ENCODE assay signal across 7 cellular contexts in genomic region chr18:12309683-12310198, GRCh38. TPM values are rescaled to one million over a fixed set of nuclear protein-coding genes. Genes with fewer than 3 reads are reported as not detected.
DNase-seq lines count a peak whose midpoint lies in the region; ATAC-seq and TF ChIP-seq lines count a peak whose summit lies in the region.

No MANE protein-coding gene starts in this region.

- H3K27ac ChIP-seq in iPS-18a (ENCODE audit: low read length) (no peak overlapping the region), stomach (peak overlapping the region in 4 of 5 donors; percentile 92 to 98 (median 95))

- peaks cover 69% of the 10 kb centered on the region for H3K4me1 Mint-ChIP-seq in HFFc6 (ENCODE audit: low read depth)

- ATAC-seq in GM18517 (IDR thresholded peaks at IDR 0.05; ENCODE audit: unreplicated experiment) = no peak

- H3K36me3 Mint-ChIP-seq in HFFc6 (ENCODE audit: low read depth) = peaks cover 57% of the 10 kb centered on the region

- in situ Hi-C loops in G401 (cut with HindIII; ENCODE audit: low sequenced_read_pairs) = no loop called here

- 49 to 64% (median 58%) methylated on average over 6 to 7 of the region's 7 CpGs for WGBS in stomach, 5 donors

- H3K4me3 ChIP-seq in adipocyte (ENCODE audit: low read length) = peak overlapping the region; percentile 97
- peak overlapping the region; percentile 86 for H3K4me3 ChIP-seq in iPS-18a (ENCODE audit: low read length)
- H3K4me3 ChIP-seq in stomach = peak overlapping the region; percentile 58 to 81 (median 69)

- no peaks in the 10 kb centered on the region for H3K27me3 ChIP-seq in adipocyte (replicated peaks; ENCODE audit: control insufficient read depth, insufficient read depth, low read length)
- peaks cover 43% of the 10 kb centered on the region for H3K27me3 ChIP-seq in iPS-18a (ENCODE audit: control insufficient read depth, insufficient read depth, low read length)
- H3K27me3 ChIP-seq in stomach = peaks cover 0 to 51% (median 30%) of the 10 kb centered on the region in 3 donors

- H3K27ac Mint-ChIP-seq in HFFc6 = peak overlapping the region; percentile 91

- peaks cover 43% of the 10 kb centered on the region for H3K36me3 ChIP-seq in adipocyte (ENCODE audit: control insufficient read depth, insufficient read depth, low read length, severe bottlenecking)
- H3K36me3 ChIP-seq in iPS-18a (ENCODE audit: control insufficient read depth, low read depth, low read length) = peaks cover 18% of the 10 kb centered on the region
- H3K36me3 ChIP-seq in stomach = peaks cover 0 to 27% (median 24%) of the 10 kb centered on the region in 4 donors

- H3K9me3 Mint-ChIP-seq in HFFc6 = peaks cover 21% of the 10 kb centered on the region

- TF ChIP-seq POLR2A in stomach (IDR thresholded peaks at IDR 0.05) = no peak

- TF ChIP-seq EP300 in stomach (IDR thresholded peaks at IDR 0.05) = no peak

- intact Hi-C loops in stomach (cut with DNase I; ENCODE audit: low total_unique reads) = no loop called here

- H3K9me3 ChIP-seq in adipocyte (ENCODE audit: control insufficient read depth, low read length) = peaks cover 9% of the 10 kb centered on the region
- H3K9me3 ChIP-seq in iPS-18a (ENCODE audit: control insufficient read depth, low read depth, low read length) = no peaks in the 10 kb centered on the region
- H3K9me3 ChIP-seq in stomach = peaks cover 0 to 11% (median 7%) of the 10 kb centered on the region in 4 donors

- H3K4me1 ChIP-seq in adipocyte (ENCODE audit: control insufficient read depth, insufficient read depth, low read length) = peaks cover 59% of the 10 kb centered on the region
- peaks cover 31% of the 10 kb centered on the region for H3K4me1 ChIP-seq in iPS-18a (ENCODE audit: control insufficient read depth, low read depth, low read length)
- peaks cover 31 to 73% (median 53%) of the 10 kb centered on the region in 4 donors for H3K4me1 ChIP-seq in stomach

- H3K27me3 Mint-ChIP-seq in HFFc6 (ENCODE audit: insufficient read depth) = peaks cover 15% of the 10 kb centered on the region

- peak overlapping the region; percentile 98 for H3K9ac ChIP-seq in adipocyte (ENCODE audit: low read length)
- no peak overlapping the region for H3K9ac ChIP-seq in iPS-18a (ENCODE audit: low read length)

- TF ChIP-seq CTCF in HFFc6 (IDR thresholded peaks at IDR 0.05) (no peak), stomach (IDR thresholded peaks at IDR 0.05) (no peak)

- DNase-seq in HFFc6 (peak; percentile 25), adipocyte (ENCODE audit: low read depth) (peak; percentile 33), stomach (no peak), NCI-H774 (lab: John Stamatoyannopoulos, UW) (no peak), G401 (ENCODE audit: low spot score) (no peak)

- peak overlapping the region; percentile 96 for H3K4me3 Mint-ChIP-seq in HFFc6

RNA-seq across cellular contexts. Expression of gene TUBB6, which starts 1.7 kb away (rescaled TPM):
- total RNA-seq in HFFc6 (2021; fragmentation: NEBNext Ultra II Directional; extraction: Animal tissue kit (Norgen Biotek cat#: 25700)) = 100 to 1,000 TPM; 434 to 602 (median 568) TPM
- 100 to 1,000 TPM; 154 to 333 (median 248) TPM for total RNA-seq in stomach
- 100 to 1,000 TPM in 1 of 3 donors, 10 to 100 TPM in 2; 66.6 to 108 (median 92.2) TPM for polyA plus RNA-seq in stomach
- total RNA-seq in G401 (2014; rRNA removed; shearing (Covaris generic)) = 734 and 738 TPM in 2 replicates

RNA-seq across cellular contexts. Expression of gene CIDEA, which starts 55.6 kb away (rescaled TPM):
- not detected for total RNA-seq in HFFc6 (2021; fragmentation: NEBNext Ultra II Directional; extraction: Animal tissue kit (Norgen Biotek cat#: 25700))
- total RNA-seq in stomach = not detected
- polyA plus RNA-seq in stomach = under 1 TPM in 2 of 3 donors, not detected in 1; 0.15 to 0.44 TPM
- not detected in 2 replicates for total RNA-seq in G401 (2014; rRNA removed; shearing (Covaris generic))

Comparison
In these comparisons a context has a peak if more than half of its experiments do, and no peak if none do; other contexts are left out.
1. DNase-seq: peak in HFFc6 (single experiment) and adipocyte (single experiment); none in stomach (single experiment), NCI-H774 (single experiment) and G401 (single experiment).
2. Peak in every context shown above with its lines, with median percentiles within 50 percentile points of each other: H3K4me3 ChIP-seq.